In the genomic region with DNA sequence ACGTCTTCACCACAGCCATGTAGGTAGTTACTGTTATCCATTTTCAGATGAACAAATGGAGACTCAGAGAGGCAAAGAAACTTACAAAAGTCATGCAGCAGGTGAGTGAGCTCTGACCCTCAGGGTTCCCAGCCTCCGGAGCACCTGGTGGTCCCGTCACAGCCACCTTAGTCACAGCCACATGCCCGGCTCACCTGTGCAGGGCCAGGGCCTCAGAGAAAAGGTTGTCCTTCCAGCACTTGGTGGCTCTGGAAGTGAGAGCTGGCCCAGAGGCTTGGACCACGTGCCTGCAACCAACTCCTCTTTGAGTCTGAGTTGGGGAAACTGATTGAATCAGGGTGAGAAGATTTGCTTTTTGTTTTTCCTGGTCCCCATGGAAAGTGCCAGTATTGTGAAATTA, we compare ENCODE assay signal across 18 cellular contexts.
DNase-seq lines count a peak whose midpoint lies in the region; ATAC-seq, FAIRE-seq and TF ChIP-seq lines count a peak whose summit lies in the region.
"Had no signal": no experiment of that assay in that cellular context is flagged by ENCODE, and none has a peak within 500 bp of the region (broad histone marks: within the 10 kb centered on the region; RNA-seq: fewer than 3 reads in every experiment).

No MANE protein-coding gene starts in this region.

- H3K18ac ChIP-seq in mesenchymal stem cell (ENCODE audit: low read depth in 1 of 2, low read length in 2 of 2) = no peak overlapping the region

- no peak overlapping the region for H3K9ac ChIP-seq in BLaER1 treated with 17β-estradiol and CSF1 and Interleukin-3, amounts not matched to agents 10 nM and 100 nM
- H3K9ac ChIP-seq in mesenchymal stem cell (ENCODE audit: low read length) = no peak overlapping the region
- H3K9ac ChIP-seq: GM23248 had no signal

- H2BK120ac ChIP-seq in mesenchymal stem cell (ENCODE audit: low read depth, low read length) = no peak overlapping the region

- H2BK12ac ChIP-seq in mesenchymal stem cell (ENCODE audit: low read length in 2 of 2) = no peak overlapping the region

- H2BK5ac ChIP-seq in mesenchymal stem cell (ENCODE audit: low read depth, low read length, poor library complexity, severe bottlenecking) = no peak overlapping the region

- CTCF ChIA-PET in A549 (lab: Yijun Ruan, JAX) = no interaction called here

- H4K91ac ChIP-seq in mesenchymal stem cell (ENCODE audit: low read length) = peak overlapping the region; percentile 21

- FAIRE-seq in A549 (lab: Jason Lieb, UNC) = no peak
- FAIRE-seq in GM12892 (lab: Jason Lieb, UNC) = no peak
- FAIRE-seq: GM12891, H1 had no signal

- H4K20me1 ChIP-seq in BLaER1 treated with 17β-estradiol and CSF1 and Interleukin-3, amounts not matched to agents 10 nM and 100 nM = no peaks in the 10 kb centered on the region

- H3K4me3 ChIP-seq in A549 (no peak overlapping the region), mesenchymal stem cell (ENCODE audit: insufficient read depth in 1 of 2, low read depth in 1 of 2, low read length in 2 of 2) (no peak overlapping the region)
- no peak overlapping the region for H3K4me3 ChIP-seq in BLaER1 treated with 17β-estradiol and CSF1 and Interleukin-3, amounts not matched to agents 10 nM and 100 nM
- H3K4me3 ChIP-seq: GM23248 had no signal

- H2AK5ac ChIP-seq in mesenchymal stem cell (ENCODE audit: low read length, severe bottlenecking) = no peak overlapping the region

- no peak overlapping the region for H3K4me2 ChIP-seq in A549
- peak overlapping the region in 9 of 11 experiments; percentile 11 to 70 (median 56); a peak in 16 of 22 replicates for H3K4me2 ChIP-seq in BLaER1 treated with 17β-estradiol and CSF1 and Interleukin-3, amounts not matched to agents 10 nM and 100 nM
- H3K4me2 ChIP-seq in mesenchymal stem cell (ENCODE audit: low read length, poor library complexity, severe bottlenecking) = no peak overlapping the region

- 95% methylated on average over 5 of the region's 5 CpGs for WGBS in A549 (ENCODE audit: missing lambda C conversion rate)
- WGBS in mesenchymal stem cell = 89% methylated on average over 5 of the region's 5 CpGs

- TF ChIP-seq POLR2A in A549 (IDR thresholded peaks at IDR 0.05; ENCODE audit: low read length) (no peak), GM12892 (IDR thresholded peaks at IDR 0.05; ENCODE audit: low read depth, low read length) (no peak), erythroblast (IDR thresholded peaks at IDR 0.05; ENCODE audit: low read length) (no peak)

- TF ChIP-seq EP300 in A549 (IDR thresholded peaks at IDR 0.05) = no peak

- ATAC-seq in A549 = no peak

- peaks cover 37% of the 10 kb centered on the region for H3K4me1 ChIP-seq in A549
- H3K4me1 ChIP-seq in BLaER1 treated with 17β-estradiol and CSF1 and Interleukin-3, amounts not matched to agents 10 nM and 100 nM = peaks cover 8 to 16% (median 12%) of the 10 kb centered on the region in 10 experiments; a peak in 17 of 20 replicates
- peaks cover 16% of the 10 kb centered on the region for H3K4me1 ChIP-seq in mesenchymal stem cell (ENCODE audit: control insufficient read depth, insufficient read depth, low read depth, low read length)

- no peaks in the 10 kb centered on the region for H3K27me3 ChIP-seq in BLaER1 treated with 17β-estradiol and CSF1 and Interleukin-3, amounts not matched to agents 10 nM and 100 nM
- H3K27me3 ChIP-seq in mesenchymal stem cell (ENCODE audit: control insufficient read depth in 1 of 2, insufficient read depth in 1 of 2, low read length in 2 of 2) = no peaks in the 10 kb centered on the region

- no peak overlapping the region for H2AFZ ChIP-seq in mesenchymal stem cell (ENCODE audit: low read depth, low read length)
- H2AFZ ChIP-seq: GM23248 had no signal

- H3K4ac ChIP-seq in mesenchymal stem cell (ENCODE audit: low read depth in 1 of 2, low read length in 2 of 2) = no peak overlapping the region

- TF ChIP-seq CTCF in A549 (IDR thresholded peaks at IDR 0.05) = no peak

- H3K36me3 ChIP-seq in BLaER1 treated with 17β-estradiol and CSF1 and Interleukin-3, amounts not matched to agents 10 nM and 100 nM = no peaks in the 10 kb centered on the region
- H3K36me3 ChIP-seq in mesenchymal stem cell (ENCODE audit: control insufficient read depth in 1 of 2, insufficient read depth in 2 of 2, low read depth in 1 of 2, low read length in 2 of 2) = peaks cover 18 to 23% of the 10 kb centered on the region in 2 experiments

- no peak overlapping the region for H4K8ac ChIP-seq in mesenchymal stem cell (ENCODE audit: low read length)

- POLR2A ChIA-PET in A549 (lab: Yijun Ruan, JAX) = no interaction called here

- DNase-seq in A549 (ENCODE audit: low read depth in 1 of 2, low spot score in 1 of 2) = no peak
- DNase-seq in mesenchymal stem cell = no peak
- no peak for DNase-seq in 8988T
- no peak for DNase-seq in GM12892 (ENCODE audit: insufficient read length)
- DNase-seq in erythroblast (lab: John Stamatoyannopoulos, UW) = no peak
- DNase-seq: C1 segment of cervical spinal cord; Calu3; CD4-positive, alpha-beta memory T cell; COR-L47; DMS53; DMS79 treated with DMSO at 0.1 percent for 48 hours; GF-D8; H7; HCEC 1CT had no signal

- H3K23ac ChIP-seq in mesenchymal stem cell (ENCODE audit: low read length in 2 of 2) = no peak overlapping the region

- peak overlapping the region; percentile 44 to 75; a peak in 5 of 6 replicates for H3K27ac ChIP-seq in A549
- no peak overlapping the region for H3K27ac ChIP-seq in BLaER1 treated with 17β-estradiol and CSF1 and Interleukin-3, amounts not matched to agents 10 nM and 100 nM
- H3K27ac ChIP-seq in mesenchymal stem cell (ENCODE audit: low read length, poor library complexity, severe bottlenecking) = no peak overlapping the region
- H3K27ac ChIP-seq: GM23248 had no signal

- no peak overlapping the region for H3K14ac ChIP-seq in mesenchymal stem cell (ENCODE audit: low read length in 2 of 2)

- H3K79me1 ChIP-seq in mesenchymal stem cell (replicated peaks; ENCODE audit: low read length, poor library complexity, severe bottlenecking) = peaks cover 24% of the 10 kb centered on the region

- TF ChIP-seq RAD21 in A549 (conservative IDR thresholded peaks at IDR 0.05 in 1 of 2, IDR thresholded peaks at IDR 0.05 in 1 of 2) = no peak

- H2BK15ac ChIP-seq in mesenchymal stem cell (ENCODE audit: low read depth, poor library complexity, severe bottlenecking) = no peak overlapping the region

- H3K9me3 ChIP-seq in A549 = no peaks in the 10 kb centered on the region
- no peaks in the 10 kb centered on the region for H3K9me3 ChIP-seq in BLaER1 treated with 17β-estradiol and CSF1 and Interleukin-3, amounts not matched to agents 10 nM and 100 nM (replicated peaks in 1 of 11)
- no peaks in the 10 kb centered on the region for H3K9me3 ChIP-seq in mesenchymal stem cell (ENCODE audit: control insufficient read depth, low read length)

TF ChIP-seq in A549, 52 proteins besides CTCF, POLR2A, EP300 and RAD21:
- TF ChIP-seq ZFP36 (IDR thresholded peaks at IDR 0.05; ENCODE audit: borderline replicate concordance, partially characterized antibody) = no peak

Comparison
In these comparisons a context has a peak if more than half of its experiments do, and no peak if none do; other contexts are left out.
1. H3K27ac ChIP-seq: peak in A549 (2 of 2); none in BLaER1 treated with 17β-estradiol and CSF1 and Interleukin-3, amounts not matched to agents 10 nM and 100 nM (0 of 11) and mesenchymal stem cell (single experiment).
2. H3K4me2 ChIP-seq: peak in BLaER1 treated with 17β-estradiol and CSF1 and Interleukin-3, amounts not matched to agents 10 nM and 100 nM (9 of 11); none in A549 (single experiment) and mesenchymal stem cell (single experiment).